In genomic region chr2:210267698-210268097, GRCh38 we compare ENCODE assay signal across 24 cellular contexts. TPM values are rescaled to one million over a fixed set of nuclear protein-coding genes. Genes with fewer than 3 reads are reported as not detected.
"Had no signal": no experiment of that assay in that cellular context is flagged by ENCODE, and none has a peak within 500 bp of the region (broad histone marks: within the 10 kb centered on the region; RNA-seq: fewer than 3 reads in every experiment).

No MANE protein-coding gene starts in this region.

- H3K27me3 ChIP-seq: breast epithelium, ovary, stomach, transverse colon had no signal

- H3K36me3 ChIP-seq: breast epithelium, ovary, stomach, suprapubic skin, transverse colon had no signal

- H3K4me3 ChIP-seq: breast epithelium, ovary, psoas muscle, stomach, suprapubic skin, transverse colon had no signal

- DNase-seq: activated CD4-positive, alpha-beta memory T cell treated with anti-CD3 and anti-CD28 coated beads for 36 hours; activated CD4-positive, alpha-beta T cell treated with anti-CD3 and anti-CD28 coated beads for 48 hours; activated effector memory CD4-positive, alpha-beta T cell treated with Interleukin-2 at 50 U/mL for 16 hours; activated naive CD4-positive, alpha-beta T cell treated with anti-CD3 and anti-CD28 coated beads for 36 hours; activated naive CD8-positive, alpha-beta T cell treated with anti-CD3 and anti-CD28 coated beads, Interleukin-2, amount 10 ng/mL, durations not matched to agents 7 days and 5 days; activated T-cell treated with anti-CD3 and anti-CD28 coated beads, Interleukin-2, amount 50 U/mL, for 72 hours; amniotic stem cell; effector memory CD4-positive, alpha-beta T cell; hypothalamus; left cardiac atrium; ovary; psoas muscle; right cardiac atrium; stimulated activated CD4-positive, alpha-beta T cell treated with anti-CD3 and anti-CD28 coated beads, Interleukin-1b, Interleukin-23, amount 100 ng/mL, for 48 hours; stomach; transverse colon had no signal

- H3K9me3 ChIP-seq: breast epithelium, ovary, psoas muscle, stomach, suprapubic skin, transverse colon had no signal

- H3K4me1 ChIP-seq: breast epithelium, psoas muscle, stomach, suprapubic skin, transverse colon had no signal

- H3K27ac ChIP-seq: breast epithelium, ovary, psoas muscle, stomach, suprapubic skin, transverse colon had no signal

- ATAC-seq: activated T-cell treated with anti-CD3 and anti-CD28 coated beads, Interleukin-2, amount 50 U/mL, for 72 hours; esophagus mucosa; left cardiac atrium; natural killer cell treated with Interleukin-12 subunit alpha and Interleukin-12 subunit beta and Interleukin-15 and Interleukin-18, amount 100 ng/mL, for 72 hours; psoas muscle; right cardiac atrium; stimulated activated memory B cell treated with anti-CD40 and anti-IgM and Interleukin-4, amounts not matched to agents 10 μg/mL and 1 μg/mL and 100 μg/mL, for 72 hours had no signal

RNA-seq across cellular contexts. Expression of gene ACADL, which starts 42.5 kb away (rescaled TPM):
- total RNA-seq: activated CD4-positive, alpha-beta memory T cell treated with anti-CD3 and anti-CD28 coated beads for 36 hours; activated naive CD4-positive, alpha-beta T cell treated with anti-CD3 and anti-CD28 coated beads for 36 hours; activated naive CD8-positive, alpha-beta T cell treated with anti-CD3 and anti-CD28 coated beads, Interleukin-2, amount 10 ng/mL, durations not matched to agents 7 days and 5 days; activated T-cell treated with anti-CD3 and anti-CD28 coated beads, Interleukin-2, amount 50 U/mL, for 72 hours; dermis microvascular lymphatic vessel endothelial cell; natural killer cell treated with Interleukin-12 subunit alpha and Interleukin-12 subunit beta and Interleukin-15 and Interleukin-18, amount 100 ng/mL, for 72 hours had no signal

RNA-seq across cellular contexts. Expression of gene MYL1, which starts 47.3 kb away (rescaled TPM):
- total RNA-seq: activated CD4-positive, alpha-beta memory T cell treated with anti-CD3 and anti-CD28 coated beads for 36 hours; activated naive CD4-positive, alpha-beta T cell treated with anti-CD3 and anti-CD28 coated beads for 36 hours; activated naive CD8-positive, alpha-beta T cell treated with anti-CD3 and anti-CD28 coated beads, Interleukin-2, amount 10 ng/mL, durations not matched to agents 7 days and 5 days; activated T-cell treated with anti-CD3 and anti-CD28 coated beads, Interleukin-2, amount 50 U/mL, for 72 hours; breast epithelium; dermis microvascular lymphatic vessel endothelial cell; frontal cortex; left cardiac atrium; liver; natural killer cell treated with Interleukin-12 subunit alpha and Interleukin-12 subunit beta and Interleukin-15 and Interleukin-18, amount 100 ng/mL, for 72 hours; stomach; suprapubic skin had no signal
- polyA plus RNA-seq: liver, ovary had no signal
